Comparison of ENCODE assay signal across 9 cellular contexts in genomic region chr15:78944202-78944625, GRCh38. TPM values are rescaled to one million over a fixed set of nuclear protein-coding genes. Genes with fewer than 3 reads are reported as not detected.
DNase-seq lines count a peak whose midpoint lies in the region; ATAC-seq, FAIRE-seq and TF ChIP-seq lines count a peak whose summit lies in the region.
"Had no signal": no experiment of that assay in that cellular context is flagged by ENCODE, and none has a peak within 500 bp of the region (broad histone marks: within the 10 kb centered on the region; RNA-seq: fewer than 3 reads in every experiment).

No MANE protein-coding gene starts in this region.

- FAIRE-seq in RCC 7860 (lab: Jason Lieb, UNC): no peak

- H3K27me3 ChIP-seq in cardiac muscle cell: peaks cover 19% of the 10 kb centered on the region

- no peaks in the 10 kb centered on the region for H3K4me1 ChIP-seq in cardiac muscle cell (ENCODE audit: low read depth)

- H3K9me3 ChIP-seq in cardiac muscle cell (ENCODE audit: low read depth): no peaks in the 10 kb centered on the region
- H3K9me3 ChIP-seq: SJSA1 had no signal

- no peak overlapping the region for H3K27ac ChIP-seq in cardiac muscle cell
- H3K27ac ChIP-seq: SJSA1 had no signal

- DNase-seq in GM13976 (ENCODE audit: low spot score): peak; percentile 41
- peak; percentile 21 for DNase-seq in RKO (ENCODE audit: low spot score)
- no peak for DNase-seq in cardiac muscle cell (ENCODE audit: low read depth in 1 of 2, low spot score in 1 of 2)
- no peak for DNase-seq in retinal pigment epithelial cell (ENCODE audit: low read depth)
- DNase-seq in DMS 273 treated with DMSO at 0.1 percent for 48 hours (lab: John Stamatoyannopoulos, UW): no peak
- DNase-seq in RCC 7860 (ENCODE audit: low spot score): no peak
- DNase-seq in SIG-M5 (lab: John Stamatoyannopoulos, UW): no peak

- ATAC-seq in HG02571 (IDR thresholded peaks at IDR 0.05; ENCODE audit: unreplicated experiment): peak; percentile 32

- no peak for TF ChIP-seq CTCF in GM13976 (IDR thresholded peaks at IDR 0.05; ENCODE audit: borderline replicate concordance, control extremely low read depth, extremely low read depth, insufficient read depth, missing control alignments)
- no peak for TF ChIP-seq CTCF in cardiac muscle cell (IDR thresholded peaks at IDR 0.05; ENCODE audit: low read depth, low read length)
- TF ChIP-seq CTCF in retinal pigment epithelial cell (conservative IDR thresholded peaks at IDR 0.05; ENCODE audit: low read depth, low read length): no peak

- no peaks in the 10 kb centered on the region for H3K36me3 ChIP-seq in cardiac muscle cell
- H3K36me3 ChIP-seq: SJSA1 had no signal

- in situ Hi-C loops in GM13976 (cut with MboI; ENCODE audit: low sequenced_read_pairs, unreplicated experiment): no loop called here

- peak overlapping the region; percentile 38 for H3K4me3 ChIP-seq in cardiac muscle cell
- peak overlapping the region; percentile 84 for H3K4me3 ChIP-seq in retinal pigment epithelial cell (ENCODE audit: low read length)
- H3K4me3 ChIP-seq: SJSA1 had no signal

RNA-seq across cellular contexts. Expression of gene CTSH, which starts 0.6 kb away (rescaled TPM):
- 24.1 and 37.3 TPM in 2 replicates for total RNA-seq in cardiac muscle cell
- polyA plus RNA-seq in cardiac muscle cell: 26.5 and 39.3 TPM in 2 replicates

Comparison
In these comparisons a context has a peak if more than half of its experiments do, and no peak if none do; other contexts are left out.
1. DNase-seq: peak in GM13976 (single experiment) and RKO (single experiment); none in cardiac muscle cell (0 of 2), retinal pigment epithelial cell (single experiment), DMS 273 treated with DMSO at 0.1 percent for 48 hours (single experiment), RCC 7860 (single experiment) and SIG-M5 (single experiment).